In genomic region chr17:82913304-82914043, GRCh38 we compare ENCODE assay signal across 11 cellular contexts.
A peak's percentile ranks its signal among the peaks of the same experiment; 100 is the strongest.
DNase-seq lines count a peak whose midpoint lies in the region; TF ChIP-seq lines count a peak whose summit lies in the region.
"Had no signal": no experiment of that assay in that cellular context is flagged by ENCODE, and none has a peak within 500 bp of the region (broad histone marks: within the 10 kb centered on the region; RNA-seq: fewer than 3 reads in every experiment).

No MANE protein-coding gene starts in this region.

- no peaks in the 10 kb centered on the region for H3F3A ChIP-seq in PC-9 (ENCODE audit: insufficient read depth, low read depth)

- H3K4ac ChIP-seq in trophoblast cell (ENCODE audit: low read depth, low read length): no peak overlapping the region

- H3K18ac ChIP-seq in trophoblast cell (ENCODE audit: low read length): no peak overlapping the region

- H3K9me3 ChIP-seq in PC-9 (ENCODE audit: insufficient read depth, low read depth) (no peaks in the 10 kb centered on the region), trophoblast cell (ENCODE audit: insufficient read depth, low read depth, low read length) (peaks cover 1% of the 10 kb centered on the region)
- H3K9me3 ChIP-seq: ovary had no signal

- no peak overlapping the region for H3K14ac ChIP-seq in trophoblast cell (ENCODE audit: low read length)

- H3K23ac ChIP-seq in trophoblast cell (ENCODE audit: low read length): no peak overlapping the region

- WGBS in trophoblast cell (ENCODE audit: extremely low coverage, insufficient coverage, insufficient read length): no CpG with 5 or more reads among the region's 44 CpGs

- H2AFZ ChIP-seq in PC-9 (no peak overlapping the region), trophoblast cell (ENCODE audit: insufficient read depth, low read length, poor library complexity) (no peak overlapping the region)

- no peak overlapping the region for H3K4me3 ChIP-seq in PC-9
- H3K4me3 ChIP-seq in trophoblast cell (ENCODE audit: low read depth, low read length): no peak overlapping the region
- H3K4me3 ChIP-seq: ovary had no signal

- DNase-seq in GM10266 (ENCODE audit: extremely low spot score) (no peak), PC-9 (peak in 1 of 2 experiments; percentile 13), erythroblast (lab: John Stamatoyannopoulos, UW) (peak; percentile 26 to 43), trophoblast cell (peak in 1 of 2 donors; percentile 18), NCI-H1930 (lab: John Stamatoyannopoulos, UW) (no peak), RKO (ENCODE audit: low spot score) (no peak), NK-92 (lab: John Stamatoyannopoulos, UW; ENCODE audit: unreplicated experiment) (no peak)
- no peak for DNase-seq in activated naive CD4-positive, alpha-beta T cell treated with anti-CD3 and anti-CD28 coated beads, Interleukin-2, amount 10 ng/mL, durations not matched to agents 7 days and 5 days
- DNase-seq: activated CD4-positive, alpha-beta T cell treated with anti-CD3 and anti-CD28 coated beads for 36 hours; HCEC 1CT; ovary had no signal

- intact Hi-C loops in PC-9 (cut with micrococcal nuclease; ENCODE audit: unreplicated experiment): no loop called here

- H4K91ac ChIP-seq in trophoblast cell (ENCODE audit: low read depth, low read length): no peak overlapping the region

- CTCF ChIA-PET in PC-9 (lab: Charles Lee): interaction anchor here (0.6 to 1.0 kb wide), 3 partner anchors 18 to 132 kb away, joined by 3 to 4 read pairs (median 3); no protein-coding TSS in a partner anchor
- CTCF ChIA-PET in activated naive CD4-positive, alpha-beta T cell treated with anti-CD3 and anti-CD28 coated beads, Interleukin-2, amount 10 ng/mL, durations not matched to agents 7 days and 5 days (lab: Charles Lee): interaction anchor here (1.3 to 2.1 kb wide), 3 partner anchors 42 to 132 kb away, joined by 3 to 17 read pairs (median 4); no protein-coding TSS in a partner anchor

- H2BK12ac ChIP-seq in trophoblast cell (ENCODE audit: low read length): no peak overlapping the region

- H3K36me3 Mint-ChIP-seq in activated naive CD4-positive, alpha-beta T cell treated with anti-CD3 and anti-CD28 coated beads, Interleukin-2, amount 10 ng/mL, durations not matched to agents 7 days and 5 days: peaks cover 38% of the 10 kb centered on the region

- H4K12ac ChIP-seq in trophoblast cell (ENCODE audit: low read depth, low read length): peak overlapping the region; percentile 8

- H3K36me3 ChIP-seq in PC-9 (ENCODE audit: low read depth): no peaks in the 10 kb centered on the region
- H3K36me3 ChIP-seq in trophoblast cell (ENCODE audit: control insufficient read depth in 1 of 2, insufficient read depth in 2 of 2, low read length in 2 of 2): peaks cover 10 to 18% of the 10 kb centered on the region in 2 experiments
- H3K36me3 ChIP-seq: ovary had no signal

- no peak overlapping the region for H2BK120ac ChIP-seq in trophoblast cell (ENCODE audit: insufficient read depth, low read length, poor library complexity)

- no peak overlapping the region for H3K4me3 Mint-ChIP-seq in activated naive CD4-positive, alpha-beta T cell treated with anti-CD3 and anti-CD28 coated beads, Interleukin-2, amount 10 ng/mL, durations not matched to agents 7 days and 5 days
- H3K4me3 Mint-ChIP-seq: activated CD4-positive, alpha-beta T cell treated with anti-CD3 and anti-CD28 coated beads for 36 hours had no signal

- peaks cover 51% of the 10 kb centered on the region for H3K4me1 Mint-ChIP-seq in activated naive CD4-positive, alpha-beta T cell treated with anti-CD3 and anti-CD28 coated beads, Interleukin-2, amount 10 ng/mL, durations not matched to agents 7 days and 5 days

- H3K79me1 ChIP-seq in trophoblast cell (ENCODE audit: low read length): no peaks in the 10 kb centered on the region

- POLR2A ChIA-PET in PC-9 (lab: Charles Lee; ENCODE audit: unreplicated experiment): no interaction called here

- H2BK5ac ChIP-seq in trophoblast cell (ENCODE audit: low read depth, low read length, poor library complexity): no peak overlapping the region

- H3K27me3 ChIP-seq in PC-9 (ENCODE audit: insufficient read depth, low read depth) (no peaks in the 10 kb centered on the region), trophoblast cell (ENCODE audit: insufficient read depth, low read length) (no peaks in the 10 kb centered on the region)
- H3K27me3 ChIP-seq: ovary had no signal

- H3K79me2 ChIP-seq in PC-9 (ENCODE audit: low read depth) (no peaks in the 10 kb centered on the region), trophoblast cell (ENCODE audit: control insufficient read depth, insufficient read depth, low read length, poor library complexity) (no peaks in the 10 kb centered on the region)

- H4K20me1 ChIP-seq in PC-9 (ENCODE audit: insufficient read depth): no peaks in the 10 kb centered on the region

- no peak overlapping the region for H3K27ac Mint-ChIP-seq in activated naive CD4-positive, alpha-beta T cell treated with anti-CD3 and anti-CD28 coated beads, Interleukin-2, amount 10 ng/mL, durations not matched to agents 7 days and 5 days
- H3K27ac Mint-ChIP-seq: activated CD4-positive, alpha-beta T cell treated with anti-CD3 and anti-CD28 coated beads for 36 hours had no signal

- H3K27ac ChIP-seq in PC-9 (no peak overlapping the region), trophoblast cell (ENCODE audit: low read depth, low read length) (no peak overlapping the region)
- H3K27ac ChIP-seq: ovary had no signal

- no peak overlapping the region for H2AK5ac ChIP-seq in trophoblast cell (ENCODE audit: low read length)

- TF ChIP-seq CTCF in GM10266 (IDR thresholded peaks at IDR 0.05; ENCODE audit: control insufficient read depth, insufficient read depth, low read depth, missing control alignments) (peak; percentile 7), PC-9 (conservative IDR thresholded peaks at IDR 0.05) (peak; percentile 51)

- H3K9me3 Mint-ChIP-seq in activated naive CD4-positive, alpha-beta T cell treated with anti-CD3 and anti-CD28 coated beads, Interleukin-2, amount 10 ng/mL, durations not matched to agents 7 days and 5 days: no peaks in the 10 kb centered on the region

- no peak overlapping the region for H3K9ac ChIP-seq in trophoblast cell (ENCODE audit: low read length)

- no TSS peak for BruUV-seq in PC-9 (replicated peaks; lab: Mats Ljungman, UMichigan)

- no peak for TF ChIP-seq POLR2A in erythroblast (IDR thresholded peaks at IDR 0.05; ENCODE audit: low read length)

- H3K4me2 ChIP-seq in PC-9 (no peak overlapping the region), trophoblast cell (ENCODE audit: low read length) (no peak overlapping the region)

- H3K27me3 Mint-ChIP-seq in activated naive CD4-positive, alpha-beta T cell treated with anti-CD3 and anti-CD28 coated beads, Interleukin-2, amount 10 ng/mL, durations not matched to agents 7 days and 5 days: no peaks in the 10 kb centered on the region
- H3K27me3 Mint-ChIP-seq: activated CD4-positive, alpha-beta T cell treated with anti-CD3 and anti-CD28 coated beads for 36 hours had no signal

- no peaks in the 10 kb centered on the region for H3K9me2 ChIP-seq in PC-9 (ENCODE audit: insufficient read depth)

- H3K4me1 ChIP-seq in PC-9 (replicated peaks; ENCODE audit: insufficient read depth) (no peaks in the 10 kb centered on the region), trophoblast cell (ENCODE audit: control insufficient read depth in 1 of 2, insufficient read depth in 2 of 2, low read length in 2 of 2) (no peaks in the 10 kb centered on the region)

- H4K8ac ChIP-seq in trophoblast cell (ENCODE audit: low read depth, low read length): no peak overlapping the region

Comparison
In these comparisons a context has a peak if more than half of its experiments do, and no peak if none do; other contexts are left out.
1. DNase-seq: peak in erythroblast (2 of 2); none in GM10266 (single experiment), NCI-H1930 (0 of 2), activated naive CD4-positive, alpha-beta T cell treated with anti-CD3 and anti-CD28 coated beads, Interleukin-2, amount 10 ng/mL, durations not matched to agents 7 days and 5 days (single experiment), RKO (single experiment) and NK-92 (single experiment).